Comparison of ENCODE assay signal across 11 cellular contexts in the genomic region with DNA sequence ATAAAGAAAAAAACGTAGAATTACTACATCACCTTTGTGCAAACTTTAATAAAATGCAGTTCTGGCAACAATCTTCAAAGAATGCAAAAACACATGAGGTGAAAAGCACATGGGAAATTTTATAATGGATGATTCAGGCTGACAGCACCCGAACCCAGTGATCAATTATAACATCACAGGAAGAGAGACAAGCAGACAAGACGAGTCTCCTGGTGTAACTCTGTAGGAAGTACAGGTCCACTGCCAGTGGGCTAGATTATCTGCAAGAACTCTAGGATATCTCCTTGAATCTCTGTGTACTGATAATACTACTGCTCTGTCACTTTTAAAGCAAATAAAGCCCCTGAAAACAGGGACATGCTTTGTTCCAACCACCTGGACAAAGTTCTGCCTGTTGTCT. TPM values are rescaled to one million over a fixed set of nuclear protein-coding genes. Genes with fewer than 3 reads are reported as not detected.
DNase-seq lines count a peak whose midpoint lies in the region; ATAC-seq and TF ChIP-seq lines count a peak whose summit lies in the region.
"Had no signal": no experiment of that assay in that cellular context is flagged by ENCODE, and none has a peak within 500 bp of the region (broad histone marks: within the 10 kb centered on the region; RNA-seq: fewer than 3 reads in every experiment).

No MANE protein-coding gene starts in this region.

- no peak overlapping the region for H3K27ac Mint-ChIP-seq in activated T-helper 2 cell treated with anti-CD3 and anti-CD28 coated beads, Interferon-gamma antibody, Interleukin-2, Interleukin-4, amounts not matched to agents 10 μg/mL and 5 μg/mL and 100 μg/mL, durations not matched to agents 14 hours and 24 hours and 36 hours
- H3K27ac Mint-ChIP-seq: B cell had no signal

- no peaks in the 10 kb centered on the region for H3K36me3 Mint-ChIP-seq in activated T-helper 2 cell treated with anti-CD3 and anti-CD28 coated beads, Interferon-gamma antibody, Interleukin-2, Interleukin-4, amounts not matched to agents 10 μg/mL and 5 μg/mL and 100 μg/mL, durations not matched to agents 14 hours and 24 hours and 36 hours (ENCODE audit: low read depth)
- H3K36me3 Mint-ChIP-seq: activated naive CD4-positive, alpha-beta T cell treated with anti-CD3 and anti-CD28 coated beads, Interleukin-2, amount 50 U/mL, for 24 hours had no signal

- peaks cover 5% of the 10 kb centered on the region for H3K4me1 Mint-ChIP-seq in activated T-helper 2 cell treated with anti-CD3 and anti-CD28 coated beads, Interferon-gamma antibody, Interleukin-2, Interleukin-4, amounts not matched to agents 10 μg/mL and 5 μg/mL and 100 μg/mL, durations not matched to agents 14 hours and 24 hours and 36 hours (ENCODE audit: low read depth)
- H3K4me1 Mint-ChIP-seq: B cell had no signal

- no peaks in the 10 kb centered on the region for H3K9me3 Mint-ChIP-seq in activated T-helper 2 cell treated with anti-CD3 and anti-CD28 coated beads, Interferon-gamma antibody, Interleukin-2, Interleukin-4, amounts not matched to agents 10 μg/mL and 5 μg/mL and 100 μg/mL, durations not matched to agents 14 hours and 24 hours and 36 hours
- H3K9me3 Mint-ChIP-seq: activated naive CD4-positive, alpha-beta T cell treated with anti-CD3 and anti-CD28 coated beads, Interleukin-2, amount 50 U/mL, for 24 hours had no signal

- no peak for TF ChIP-seq CTCF in omental fat pad (IDR thresholded peaks at IDR 0.05)

- no peak overlapping the region for H3K4me3 Mint-ChIP-seq in activated T-helper 2 cell treated with anti-CD3 and anti-CD28 coated beads, Interferon-gamma antibody, Interleukin-2, Interleukin-4, amounts not matched to agents 10 μg/mL and 5 μg/mL and 100 μg/mL, durations not matched to agents 14 hours and 24 hours and 36 hours (ENCODE audit: low read depth)
- H3K4me3 Mint-ChIP-seq: activated naive CD4-positive, alpha-beta T cell treated with anti-CD3 and anti-CD28 coated beads, Interleukin-2, amount 50 U/mL, for 24 hours; B cell had no signal

- no peaks in the 10 kb centered on the region for H3K27me3 Mint-ChIP-seq in activated T-helper 2 cell treated with anti-CD3 and anti-CD28 coated beads, Interferon-gamma antibody, Interleukin-2, Interleukin-4, amounts not matched to agents 10 μg/mL and 5 μg/mL and 100 μg/mL, durations not matched to agents 14 hours and 24 hours and 36 hours (ENCODE audit: low read depth)

- DNase-seq in NCI-H2227 (lab: John Stamatoyannopoulos, UW; ENCODE audit: unreplicated experiment) (peak; percentile 73), cerebellum (ENCODE audit: low spot score) (peak; percentile 1), omental fat pad (ENCODE audit: low spot score) (no peak), inferior parietal cortex (ENCODE audit: extremely low spot score) (no peak), amniotic stem cell (lab: John Stamatoyannopoulos, UW) (no peak), NAMALWA (ENCODE audit: low spot score) (no peak)
- no peak for DNase-seq in activated T-helper 2 cell treated with anti-CD3 and anti-CD28 coated beads, Interferon-gamma antibody, Interleukin-2, Interleukin-4, amounts not matched to agents 10 μg/mL and 5 μg/mL and 100 μg/mL, durations not matched to agents 14 hours and 24 hours and 36 hours (ENCODE audit: low spot score)
- DNase-seq: activated CD4-positive, CD25-positive, alpha-beta regulatory T cell had no signal

- peak; percentile 10 for ATAC-seq in GM18511 (IDR thresholded peaks at IDR 0.05; ENCODE audit: unreplicated experiment)
- peak; percentile 5 for ATAC-seq in omental fat pad (ENCODE audit: low FRiP score)

- intact Hi-C loops in activated T-helper 2 cell treated with anti-CD3 and anti-CD28 coated beads, Interferon-gamma antibody, Interleukin-2, Interleukin-4, amounts not matched to agents 10 μg/mL and 5 μg/mL and 100 μg/mL, durations not matched to agents 14 hours and 24 hours and 36 hours (cut with micrococcal nuclease), result no loop called here

RNA-seq across cellular contexts. Expression of a gene that starts 58.9 kb away (rescaled TPM):
- total RNA-seq in cerebellum, result not detected
- 1 to 10 TPM in 3 of 4 donors, under 1 TPM in 1; 0.84 to 4.0 (median 1.8) TPM for total RNA-seq in omental fat pad
- not detected in 2 replicates for total RNA-seq in activated T-helper 2 cell treated with anti-CD3 and anti-CD28 coated beads, Interferon-gamma antibody, Interleukin-2, Interleukin-4, amounts not matched to agents 10 μg/mL and 5 μg/mL and 100 μg/mL, durations not matched to agents 14 hours and 24 hours and 36 hours
- total RNA-seq: B cell had no signal

Comparison
In these comparisons a context has a peak if more than half of its experiments do, and no peak if none do; other contexts are left out.
1. DNase-seq: peak in NCI-H2227 (single experiment) and cerebellum (single experiment); none in omental fat pad (single experiment), inferior parietal cortex (single experiment), activated T-helper 2 cell treated with anti-CD3 and anti-CD28 coated beads, Interferon-gamma antibody, Interleukin-2, Interleukin-4, amounts not matched to agents 10 μg/mL and 5 μg/mL and 100 μg/mL, durations not matched to agents 14 hours and 24 hours and 36 hours (single experiment), amniotic stem cell (single experiment) and NAMALWA (single experiment).